ENCODE assay signal across 21 cellular contexts in genomic region chr3:42852443-42852842, GRCh38. TPM values are rescaled to one million over a fixed set of nuclear protein-coding genes. Genes with fewer than 3 reads are reported as not detected.
A peak's percentile ranks its signal among the peaks of the same experiment; 100 is the strongest.
DNase-seq lines count a peak whose midpoint lies in the region; TF ChIP-seq lines count a peak whose summit lies in the region.
"Had no signal": no experiment of that assay in that cellular context is flagged by ENCODE, and none has a peak within 500 bp of the region (broad histone marks: within the 10 kb centered on the region; RNA-seq: fewer than 3 reads in every experiment).

No MANE protein-coding gene starts in this region.

- peaks cover 0 to 4% (median 1%) of the 10 kb centered on the region in 3 donors for H3K27me3 Mint-ChIP-seq in CD14-positive monocyte (ENCODE audit: low read depth in 3 of 3)
- H3K27me3 Mint-ChIP-seq: stimulated activated naive CD8-positive, alpha-beta T cell treated with anti-CD3 and anti-CD28 coated beads, Interleukin-15, amount 100 ng/mL, for 72 hours had no signal

- H3K27ac Mint-ChIP-seq in CD14-positive monocyte = peak overlapping the region in 2 of 7 donors; percentile 16 to 42
- H3K27ac Mint-ChIP-seq: CD4-positive, alpha-beta memory T cell; stimulated activated naive CD8-positive, alpha-beta T cell treated with anti-CD3 and anti-CD28 coated beads, Interleukin-15, amount 100 ng/mL, for 72 hours had no signal

- TF ChIP-seq EP300 in stomach (IDR thresholded peaks at IDR 0.05) = no peak

- DNase-seq in activated CD8-positive, alpha-beta memory T cell treated with anti-CD3 and anti-CD28 coated beads for 24 hours = peak; percentile 32
- DNase-seq in activated CD8-positive, alpha-beta memory T cell treated with anti-CD3 and anti-CD28 coated beads, Interleukin-2, amount 50 U/mL, for 4 hours = no peak
- peak; percentile 79 for DNase-seq in coronary artery (ENCODE audit: low spot score)
- peak; percentile 52 to 85 for DNase-seq in lower leg skin (ENCODE audit: low spot score in 2 of 2)
- DNase-seq in tibial artery = peak in 1 of 2 donors; percentile 66
- no peak for DNase-seq in head of caudate nucleus
- DNase-seq in CD14-positive monocyte (ENCODE audit: low spot score) = no peak
- no peak for DNase-seq in stomach
- DNase-seq: activated CD4-positive, alpha-beta T cell treated with anti-CD3 and anti-CD28 coated beads, Interleukin-2, amount 50 U/mL, for 1 hour; amniotic stem cell; CD4-positive, alpha-beta memory T cell; cortex of kidney; NCI-H1048; NCI-H2227 treated with DMSO at 0.1 percent for 48 hours; SIG-M5; stimulated activated naive CD8-positive, alpha-beta T cell treated with anti-CD3 and anti-CD28 coated beads, Interleukin-15, amount 100 ng/mL, for 72 hours; T1000 had no signal

- TF ChIP-seq POLR2A in lower leg skin (IDR thresholded peaks at IDR 0.05) (no peak), stomach (IDR thresholded peaks at IDR 0.05) (no peak)

- H3K9me3 ChIP-seq in tibial artery = no peaks in the 10 kb centered on the region
- H3K9me3 ChIP-seq in stomach = no peaks in the 10 kb centered on the region

- intact Hi-C loops in lower leg skin (cut with DNase I; ENCODE audit: low total_unique reads) = no loop called here
- intact Hi-C loops in tibial artery (cut with DNase I; ENCODE audit: low total_unique reads) = no loop called here
- intact Hi-C loops in head of caudate nucleus (cut with DNase I) = no loop called here
- intact Hi-C loops in CD14-positive monocyte (cut with micrococcal nuclease) = no loop called here
- intact Hi-C loops in stomach (cut with DNase I; ENCODE audit: low total_unique reads) = no loop called here

- no peaks in the 10 kb centered on the region for H3K36me3 ChIP-seq in tibial artery
- H3K36me3 ChIP-seq in stomach = no peaks in the 10 kb centered on the region

- H3K27me3 ChIP-seq in tibial artery (no peaks in the 10 kb centered on the region), stomach (no peaks in the 10 kb centered on the region)

- H3K4me1 Mint-ChIP-seq in CD14-positive monocyte = peaks cover 5% of the 10 kb centered on the region

- H3K4me1 ChIP-seq in tibial artery (peaks cover 0 to 39% (median 23%) of the 10 kb centered on the region in 4 donors), stomach (peaks cover 0 to 16% (median 0%) of the 10 kb centered on the region in 4 donors)

- no peak overlapping the region for H3K4me3 Mint-ChIP-seq in CD14-positive monocyte
- H3K4me3 Mint-ChIP-seq: CD4-positive, alpha-beta memory T cell; stimulated activated naive CD8-positive, alpha-beta T cell treated with anti-CD3 and anti-CD28 coated beads, Interleukin-15, amount 100 ng/mL, for 72 hours had no signal

- 33 to 40% methylated on average over 2 of the region's 2 CpGs for WGBS in lower leg skin, 2 donors
- 24 to 46% (median 36%) methylated on average over 2 of the region's 2 CpGs for WGBS in stomach, 5 donors

- TF ChIP-seq CTCF in coronary artery (IDR thresholded peaks at IDR 0.05) (no peak), lower leg skin (IDR thresholded peaks at IDR 0.05) (no peak), tibial artery (IDR thresholded peaks at IDR 0.05) (no peak), CD14-positive monocyte (IDR thresholded peaks at IDR 0.05) (no peak), stomach (IDR thresholded peaks at IDR 0.05) (no peak)

- peak overlapping the region; percentile 42 for H3K4me3 ChIP-seq in coronary artery
- no peak overlapping the region for H3K4me3 ChIP-seq in lower leg skin (ENCODE audit: low read depth, poor library complexity, severe bottlenecking)
- peak overlapping the region in 1 of 2 donors; percentile 1 for H3K4me3 ChIP-seq in tibial artery
- no peak overlapping the region for H3K4me3 ChIP-seq in stomach
- H3K4me3 ChIP-seq: GM12878, skin epidermis had no signal

- no peaks in the 10 kb centered on the region for H3K36me3 Mint-ChIP-seq in CD14-positive monocyte
- H3K36me3 Mint-ChIP-seq: CD4-positive, alpha-beta memory T cell had no signal

- H3K27ac ChIP-seq in coronary artery (peak overlapping the region; percentile 40 to 82), tibial artery (peak overlapping the region; percentile 58 to 75), stomach (no peak overlapping the region)
- H3K27ac ChIP-seq: 22Rv1 had no signal

- H3K9me3 Mint-ChIP-seq in CD14-positive monocyte = peaks cover 0 to 2% (median 0%) of the 10 kb centered on the region in 7 donors
- H3K9me3 Mint-ChIP-seq: CD4-positive, alpha-beta memory T cell; stimulated activated naive CD8-positive, alpha-beta T cell treated with anti-CD3 and anti-CD28 coated beads, Interleukin-15, amount 100 ng/mL, for 72 hours had no signal

RNA-seq across cellular contexts. Expression of gene CYP8B1, which starts 23.2 kb away (rescaled TPM):
- not detected for total RNA-seq in lower leg skin
- polyA plus RNA-seq in CD14-positive monocyte = not detected
- total RNA-seq in stomach = not detected
- polyA plus RNA-seq in stomach = under 1 TPM in 1 of 3 donors, not detected in 2; 0.10 TPM
- total RNA-seq: CD4-positive, alpha-beta memory T cell; esophagus mucosa had no signal
- polyA plus RNA-seq: CD4-positive, alpha-beta memory T cell; GM12878 had no signal

RNA-seq across cellular contexts. Expression of gene ACKR2, which starts 43.2 kb away (rescaled TPM):
- total RNA-seq in lower leg skin (1 to 10 TPM; 3.7 to 6.3 (median 4.5) TPM), stomach (1 to 10 TPM in 1 of 5 donors, under 1 TPM in 1, not detected in 3; 0.72 to 2.4 TPM)
- polyA plus RNA-seq in CD14-positive monocyte (not detected), stomach (under 1 TPM; 0.15 to 0.50 (median 0.30) TPM)
- polyA plus RNA-seq: CD4-positive, alpha-beta memory T cell had no signal

RNA-seq across cellular contexts. Expression of gene HIGD1A, which starts 48.2 kb away (rescaled TPM):
- total RNA-seq in lower leg skin (100 to 1,000 TPM in 3 of 4 donors, 10 to 100 TPM in 1; 45.1 to 123 (median 114) TPM), stomach (100 to 1,000 TPM in 2 of 5 donors, 10 to 100 TPM in 3; 62.0 to 313 (median 98.8) TPM)
- polyA plus RNA-seq in CD14-positive monocyte (100 to 1,000 TPM; 104 to 115 TPM), stomach (100 to 1,000 TPM; 202 to 413 (median 311) TPM)

RNA-seq across cellular contexts. Expression of gene ZNF662, which starts 53.5 kb away (rescaled TPM):
- total RNA-seq in lower leg skin (10 to 100 TPM; 13.5 to 16.8 (median 16.1) TPM), stomach (10 to 100 TPM in 2 of 5 donors, 1 to 10 TPM in 3; 3.8 to 23.9 (median 6.5) TPM)
- polyA plus RNA-seq in CD14-positive monocyte (not detected), stomach (1 to 10 TPM; 1.4 to 3.2 (median 2.1) TPM)
- total RNA-seq: GM12878 had no signal
- polyA plus RNA-seq: GM12878 had no signal

Comparison
In these comparisons a context has a peak if more than half of its experiments do, and no peak if none do; other contexts are left out.
1. DNase-seq: peak in activated CD8-positive, alpha-beta memory T cell treated with anti-CD3 and anti-CD28 coated beads for 24 hours (single experiment), coronary artery (single experiment) and lower leg skin (2 of 2); none in activated CD8-positive, alpha-beta memory T cell treated with anti-CD3 and anti-CD28 coated beads, Interleukin-2, amount 50 U/mL, for 4 hours (single experiment), head of caudate nucleus (0 of 42), CD14-positive monocyte (single experiment) and stomach (single experiment).
2. H3K27ac ChIP-seq: peak in coronary artery (2 of 2) and tibial artery (2 of 2); none in stomach (0 of 5).